In genomic region chr13:42113478-42113877, GRCh38 we compare ENCODE assay signal across 19 cellular contexts.
"Had no signal": no experiment of that assay in that cellular context is flagged by ENCODE, and none has a peak within 500 bp of the region (broad histone marks: within the 10 kb centered on the region; RNA-seq: fewer than 3 reads in every experiment).

No MANE protein-coding gene starts in this region.

- H3K9me3 Mint-ChIP-seq: activated CD4-positive, alpha-beta T cell treated with anti-CD3 and anti-CD28 coated beads, Interleukin-2, amount 10 ng/mL, durations not matched to agents 24 days and 14 days; activated naive CD8-positive, alpha-beta T cell treated with anti-CD3 and anti-CD28 coated beads, Interleukin-2, amount 50 U/mL, for 24 hours; nephron progenitor cell; T-helper 2 cell treated with Interferon-gamma antibody and Interleukin-4, amounts not matched to agents 5 μg/mL and 100 μg/mL, for 36 hours had no signal

- H3K27me3 Mint-ChIP-seq: activated CD4-positive, alpha-beta T cell treated with anti-CD3 and anti-CD28 coated beads, Interleukin-2, amount 10 ng/mL, durations not matched to agents 24 days and 14 days; activated naive CD8-positive, alpha-beta T cell treated with anti-CD3 and anti-CD28 coated beads, Interleukin-2, amount 50 U/mL, for 24 hours had no signal

- H3K9me3 ChIP-seq: ascending aorta, breast epithelium, psoas muscle, right lobe of liver, suprapubic skin had no signal

- ATAC-seq: activated naive CD8-positive, alpha-beta T cell treated with anti-CD3 and anti-CD28 coated beads, Interleukin-2, amount 50 U/mL, for 24 hours; right lobe of liver; stimulated activated naive CD8-positive, alpha-beta T cell treated with anti-CD3 and anti-CD28 coated beads, Interleukin-15, Interleukin-2, amounts not matched to agents 100 U/mL and 50 U/mL, for 24 hours had no signal

- DNase-seq: activated CD4-positive, alpha-beta T cell treated with anti-CD3 and anti-CD28 coated beads, Interleukin-2, amount 10 ng/mL, durations not matched to agents 24 days and 14 days; activated CD4-positive, CD25-positive, alpha-beta regulatory T cell; activated CD8-positive, alpha-beta memory T cell treated with anti-CD3 and anti-CD28 coated beads, Interleukin-2, amount 50 U/mL, for 48 hours; activated naive CD4-positive, alpha-beta T cell; activated naive CD8-positive, alpha-beta T cell treated with anti-CD3 and anti-CD28 coated beads, Interleukin-2, amount 50 U/mL, for 24 hours; hippocampal formation; left ventricle myocardium superior; mesenchymal stem cell; nephron progenitor cell; psoas muscle; right lobe of liver; stimulated activated naive CD8-positive, alpha-beta T cell treated with anti-CD3 and anti-CD28 coated beads, Interleukin-15, Interleukin-2, amounts not matched to agents 100 U/mL and 50 U/mL, for 24 hours; SW 1271; trophoblast cell had no signal

- H3K27ac Mint-ChIP-seq: activated CD4-positive, alpha-beta T cell treated with anti-CD3 and anti-CD28 coated beads, Interleukin-2, amount 10 ng/mL, durations not matched to agents 24 days and 14 days; activated naive CD8-positive, alpha-beta T cell treated with anti-CD3 and anti-CD28 coated beads, Interleukin-2, amount 50 U/mL, for 24 hours; nephron progenitor cell; T-helper 2 cell treated with Interferon-gamma antibody and Interleukin-4, amounts not matched to agents 5 μg/mL and 100 μg/mL, for 36 hours had no signal

- H3K4me3 Mint-ChIP-seq: activated CD4-positive, alpha-beta T cell treated with anti-CD3 and anti-CD28 coated beads, Interleukin-2, amount 10 ng/mL, durations not matched to agents 24 days and 14 days; activated naive CD8-positive, alpha-beta T cell treated with anti-CD3 and anti-CD28 coated beads, Interleukin-2, amount 50 U/mL, for 24 hours; nephron progenitor cell; T-helper 2 cell treated with Interferon-gamma antibody and Interleukin-4, amounts not matched to agents 5 μg/mL and 100 μg/mL, for 36 hours had no signal

- H3K27ac ChIP-seq: ascending aorta, breast epithelium, dorsolateral prefrontal cortex, psoas muscle, right lobe of liver, suprapubic skin had no signal

- H3K4me3 ChIP-seq: ascending aorta, breast epithelium, dorsolateral prefrontal cortex, psoas muscle, right lobe of liver, suprapubic skin had no signal

- H3K4me1 ChIP-seq: breast epithelium, right lobe of liver had no signal

- H3K27me3 ChIP-seq: ascending aorta, breast epithelium, dorsolateral prefrontal cortex, right lobe of liver, suprapubic skin had no signal

- H3K36me3 ChIP-seq: ascending aorta, breast epithelium, right lobe of liver, suprapubic skin had no signal
